ENCODE assay signal across 26 cellular contexts in the genomic region with DNA sequence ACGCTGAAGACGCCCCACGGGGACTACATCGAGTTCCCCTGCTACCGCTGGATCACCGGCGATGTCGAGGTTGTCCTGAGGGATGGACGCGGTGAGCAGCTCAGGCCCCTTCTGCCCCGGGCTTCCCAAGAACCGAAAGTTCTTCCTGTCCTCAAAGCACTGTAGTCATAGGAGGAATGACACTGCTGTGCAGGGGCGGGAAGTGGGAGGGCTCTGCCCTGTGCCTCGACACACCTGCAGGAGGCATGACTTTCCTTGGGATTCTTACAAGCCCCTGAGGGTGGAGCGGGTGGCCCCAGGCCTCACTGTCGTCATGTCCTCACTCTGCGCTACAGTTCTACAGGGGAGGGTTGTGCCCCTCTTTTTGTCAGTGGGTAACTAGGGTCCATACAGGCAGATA. TPM values are rescaled to one million over a fixed set of nuclear protein-coding genes. Genes with fewer than 3 reads are reported as not detected.
DNase-seq lines count a peak whose midpoint lies in the region; ATAC-seq, FAIRE-seq and TF ChIP-seq lines count a peak whose summit lies in the region.
"Had no signal": no experiment of that assay in that cellular context is flagged by ENCODE, and none has a peak within 500 bp of the region (broad histone marks: within the 10 kb centered on the region; RNA-seq: fewer than 3 reads in every experiment).

No MANE protein-coding gene starts in this region.

- CTCF ChIA-PET in H1 (lab: Charles Lee; ENCODE audit: partially characterized antibody), result no interaction called here

- no peak overlapping the region for H4K5ac ChIP-seq in H1 (ENCODE audit: insufficient read length, low read depth, low read length)

- H3K36me3 ChIP-seq in H7 (replicated peaks; ENCODE audit: control insufficient read depth, insufficient read depth, low read length) (no peaks in the 10 kb centered on the region), H1 (ENCODE audit: control insufficient read depth in 2 of 4, insufficient read depth in 4 of 4, low read length in 3 of 4) (no peaks in the 10 kb centered on the region), spleen (peaks cover 0 to 73% (median 14%) of the 10 kb centered on the region in 6 donors), body of pancreas (replicated peaks in 1 of 2; ENCODE audit: insufficient read depth in 1 of 2, low read depth in 2 of 2) (no peaks in the 10 kb centered on the region)
- H3K36me3 ChIP-seq: BE2C had no signal

- no peak overlapping the region for H3K18ac ChIP-seq in H1 (ENCODE audit: extremely low read depth, low read length)

- TF ChIP-seq POLR2A in H1 (IDR thresholded peaks at IDR 0.05; ENCODE audit: control extremely low read depth in 1 of 2, low read depth in 2 of 2, low read length in 2 of 2) (no peak), spleen (IDR thresholded peaks at IDR 0.05) (no peak), body of pancreas (IDR thresholded peaks at IDR 0.05) (no peak)

- no peak overlapping the region for H2BK120ac ChIP-seq in H1 (replicated peaks; ENCODE audit: low read depth, low read length)

- H3K9ac ChIP-seq in H1 (replicated peaks in 1 of 4; ENCODE audit: extremely low read depth in 1 of 4, low read depth in 3 of 4, low read length in 3 of 4), result no peak overlapping the region

- no peak overlapping the region for H3K56ac ChIP-seq in H1 (replicated peaks; ENCODE audit: insufficient read length, low read depth, low read length)

- H2AK5ac ChIP-seq in H1 (ENCODE audit: low read depth, low read length), result no peak overlapping the region

- no peak overlapping the region for H2BK20ac ChIP-seq in H1 (ENCODE audit: low read length)

- DNase-seq in AG20443 (ENCODE audit: low spot score) (peak; percentile 5), H7 (peak; percentile 16), H1 (ENCODE audit: low read depth in 1 of 2, low spot score in 2 of 2) (no peak), spleen (peak; percentile 68), DMS153 treated with DMSO at 0.1 percent for 48 hours (lab: John Stamatoyannopoulos, UW; ENCODE audit: unreplicated experiment) (no peak), cerebellar nuclear complex (lab: John Stamatoyannopoulos, UW) (no peak), body of pancreas (no peak)
- no peak for DNase-seq in stimulated activated naive CD8-positive, alpha-beta T cell treated with anti-CD3 and anti-CD28 coated beads, Interleukin-15, Interleukin-2, amounts not matched to agents 100 U/mL and 50 U/mL, for 24 hours
- DNase-seq: AML-193; BE2C; Calu3; CD4-positive, alpha-beta memory T cell; COR-L47; DMS53; DMS79 treated with DMSO at 0.1 percent for 48 hours; GF-D8; HCEC 1CT had no signal

- H3K79me1 ChIP-seq in H1 (ENCODE audit: low read depth, low read length), result no peaks in the 10 kb centered on the region

- H3K27ac ChIP-seq in H1 (ENCODE audit: low read depth, low read length) (no peak overlapping the region), spleen (peak overlapping the region in 2 of 8 donors; percentile 61 to 67), body of pancreas (no peak overlapping the region)
- H3K27ac ChIP-seq: 22Rv1 had no signal

- no peak for TF ChIP-seq RAD21 in H1 (IDR thresholded peaks at IDR 0.05 in 1 of 2, conservative IDR thresholded peaks at IDR 0.05 in 1 of 2; ENCODE audit: low read depth in 2 of 2, low read length in 2 of 2)

- ATAC-seq in stimulated activated naive CD8-positive, alpha-beta T cell treated with anti-CD3 and anti-CD28 coated beads, Interleukin-15, Interleukin-2, amounts not matched to agents 100 U/mL and 50 U/mL, for 24 hours, result no peak
- no peak for ATAC-seq in body of pancreas
- ATAC-seq: GM23338 had no signal

- H2AFZ ChIP-seq in H1 (ENCODE audit: low read length), result no peak overlapping the region
- H2AFZ ChIP-seq: GM23338 had no signal

- no peak overlapping the region for H3K14ac ChIP-seq in H1 (ENCODE audit: insufficient read length)

- H3K27me3 ChIP-seq in H7 (ENCODE audit: control insufficient read depth, insufficient read depth, low read length) (0 out of 2 replicates have a peak, but pooled peaks cover under 1% of the 10 kb centered on the region), H1 (replicated peaks in 1 of 4; ENCODE audit: control insufficient read depth in 3 of 4, extremely low read depth in 1 of 4, insufficient read depth in 3 of 4, low read length in 3 of 4) (no peaks in the 10 kb centered on the region), spleen (replicated peaks in 1 of 7) (peaks cover 0 to 14% (median 0%) of the 10 kb centered on the region in 7 donors), body of pancreas (no peaks in the 10 kb centered on the region)
- H3K27me3 ChIP-seq: BLaER1 treated with 17β-estradiol and CSF1 and Interleukin-3, amounts not matched to agents 10 nM and 100 nM had no signal

- no peak overlapping the region for H3K4ac ChIP-seq in H1 (replicated peaks; ENCODE audit: insufficient read length, low read depth, low read length)

- no peak overlapping the region for H2BK12ac ChIP-seq in H1 (ENCODE audit: low read depth, low read length)

- 0 out of 2 replicates have a peak overlapping the region, but pooled peaks have one; percentile 7 for H4K8ac ChIP-seq in H1 (ENCODE audit: extremely low read depth, insufficient read depth, low read length)

- POLR2A ChIA-PET in H1 (lab: Charles Lee; ENCODE audit: partially characterized antibody), result no interaction called here

- WGBS in H1 (ENCODE audit: extremely low coverage in 1 of 2, insufficient coverage in 1 of 2, insufficient read length in 1 of 2, insufficient replicate concordance in 2 of 2, low coverage in 1 of 2, low lambda C conversion rate in 2 of 2, missing lambda C conversion rate in 1 of 2), 2 experiments, result 95% methylated on average over 15 of the region's 17 CpGs; no CpG with 5 or more reads in 1 of the 2 experiments
- WGBS in spleen, 5 donors, result 91 to 95% (median 92%) methylated on average over 14 to 17 of the region's 17 CpGs
- 82 to 89% methylated on average over 15 to 17 of the region's 17 CpGs for WGBS in body of pancreas, 2 donors

- H3K4me3 ChIP-seq in H7 (ENCODE audit: insufficient read depth, low read depth, low read length) (no peak overlapping the region), H1 (ENCODE audit: extremely low read depth in 1 of 4, insufficient read depth in 2 of 4, low read depth in 3 of 4, low read length in 4 of 4) (no peak overlapping the region), spleen (no peak overlapping the region), body of pancreas (no peak overlapping the region)
- H3K4me3 ChIP-seq: BLaER1 treated with 17β-estradiol and CSF1 and Interleukin-3, amounts not matched to agents 10 nM and 100 nM; GM23338 had no signal

- TF ChIP-seq EP300 in H1 (IDR thresholded peaks at IDR 0.05; ENCODE audit: borderline replicate concordance in 1 of 2, low read depth in 2 of 2, low read length in 2 of 2), result no peak

- H3K9me3 ChIP-seq in H1 (ENCODE audit: insufficient read depth in 2 of 2, low read depth in 1 of 2, low read length in 1 of 2) (peaks cover 0 to 3% of the 10 kb centered on the region in 2 experiments; a peak in 1 of 4 replicates), spleen (no peaks in the 10 kb centered on the region), body of pancreas (no peaks in the 10 kb centered on the region)
- H3K9me3 ChIP-seq: BE2C had no signal

- H3K4me2 ChIP-seq in H1 (ENCODE audit: insufficient read depth in 1 of 2, low read depth in 2 of 2, low read length in 2 of 2), result no peak overlapping the region
- H3K4me2 ChIP-seq: GM23338 had no signal

- FAIRE-seq in H1 (lab: Jason Lieb, UNC), result no peak
- FAIRE-seq: A204.1, GM12891, GM18507, H54 had no signal

- no peak overlapping the region for H4K91ac ChIP-seq in H1 (replicated peaks; ENCODE audit: insufficient read length, low read length)

- no peak overlapping the region for H2BK15ac ChIP-seq in H1 (ENCODE audit: low read length)

- no peaks in the 10 kb centered on the region for H3K23me2 ChIP-seq in H1 (ENCODE audit: low read depth, low read length)

- intact Hi-C loops in spleen (cut with DNase I; ENCODE audit: low total_unique reads), result no loop called here
- intact Hi-C loops in body of pancreas (cut with DNase I), result no loop called here

- no peak for TF ChIP-seq CTCF in H1 (IDR thresholded peaks at IDR 0.05; ENCODE audit: control extremely low read depth in 1 of 3, insufficient read depth in 1 of 3, low read depth in 1 of 3, low read length in 3 of 3)
- no peak for TF ChIP-seq CTCF in spleen (IDR thresholded peaks at IDR 0.05 in 8 of 11, conservative IDR thresholded peaks at IDR 0.05 in 3 of 11)
- TF ChIP-seq CTCF in body of pancreas (IDR thresholded peaks at IDR 0.05), result no peak

- H2BK5ac ChIP-seq in H1 (ENCODE audit: low read depth, low read length), result no peak overlapping the region

- no peak overlapping the region for H3K23ac ChIP-seq in H1 (ENCODE audit: insufficient read length)

- no peaks in the 10 kb centered on the region for H4K20me1 ChIP-seq in H1 (replicated peaks in 1 of 2; ENCODE audit: control insufficient read depth in 1 of 2, insufficient read depth in 2 of 2, low read length in 2 of 2)

- no peaks in the 10 kb centered on the region for H3K79me2 ChIP-seq in H1 (ENCODE audit: control insufficient read depth in 1 of 2, insufficient read depth in 2 of 2, low read length in 2 of 2)

- no peaks in the 10 kb centered on the region for H3K4me1 ChIP-seq in H1 (replicated peaks in 1 of 4; ENCODE audit: control insufficient read depth in 3 of 4, insufficient read depth in 4 of 4, low read length in 3 of 4)
- peaks cover 0 to 82% (median 45%) of the 10 kb centered on the region in 6 donors for H3K4me1 ChIP-seq in spleen
- H3K4me1 ChIP-seq in body of pancreas, result no peaks in the 10 kb centered on the region
- H3K4me1 ChIP-seq: BE2C had no signal

TF ChIP-seq in H1, 55 proteins besides CTCF, POLR2A, EP300 and RAD21 (continues in another document):
- TF ChIP-seq NANOG (IDR thresholded peaks at IDR 0.05; ENCODE audit: insufficient read depth, low read depth, low read length, poor library complexity, severe bottlenecking), result no peak

RNA-seq across cellular contexts. Expression of a gene that starts 8.6 kb away (rescaled TPM):
- 0.10 and 1.1 TPM in 2 replicates for total RNA-seq in H7 (2014; rRNA removed; shearing (Covaris generic))
- 1.2 and 1.6 TPM in 2 replicates for total RNA-seq in H1 (2021; fragmentation: NEBNext Ultra II Directional; extraction: Animal tissue kit (Norgen Biotek cat#: 25700))
- 3.8 and 7.7 TPM in 2 replicates for polyA plus RNA-seq in H1 (2011; rRNA removed)
- polyA plus RNA-seq in H1 (2011; cell fraction: cytosol; rRNA removed), result 4.7 TPM
- 21.0 TPM for polyA plus RNA-seq in H1 (2011; cell fraction: nucleus; rRNA removed)
- 2.4 to 5.1 TPM (median 3.2 TPM) in 4 replicates for polyA plus RNA-seq in H1 (2012, experiment 1 of 2)
- polyA plus RNA-seq in H1 (2012, experiment 2 of 2), result 1.1 TPM
- 2.0 TPM for polyA plus RNA-seq in H1 (2013, experiment 1 of 2)
- polyA plus RNA-seq in H1 (2013, experiment 2 of 2), result 2.0 TPM
- 2.5 and 3.4 TPM in 2 replicates for polyA minus RNA-seq in H1 (2011; rRNA and poly(A)+ RNA removed)
- 2.1 TPM for polyA minus RNA-seq in H1 (2011; cell fraction: cytosol; rRNA and poly(A)+ RNA removed)
- 6.6 TPM for polyA minus RNA-seq in H1 (2011; cell fraction: nucleus; rRNA and poly(A)+ RNA removed)
- total RNA-seq in spleen, result 100 to 1,000 TPM in 6 of 7 donors, 10 to 100 TPM in 1; 87.2 to 357 (median 168) TPM
- 100 to 1,000 TPM in 2 of 3 donors, 10 to 100 TPM in 1; 69.3 to 184 (median 119) TPM for polyA plus RNA-seq in spleen
- total RNA-seq in body of pancreas, result 10 to 100 TPM; 42.5 to 63.0 TPM
- total RNA-seq: G401 had no signal
- polyA plus RNA-seq: AG04450 had no signal

Comparison
In these comparisons a context has a peak if more than half of its experiments do, and no peak if none do; other contexts are left out.
1. DNase-seq: peak in AG20443 (single experiment), H7 (single experiment) and spleen (single experiment); none in H1 (0 of 2), DMS153 treated with DMSO at 0.1 percent for 48 hours (single experiment), stimulated activated naive CD8-positive, alpha-beta T cell treated with anti-CD3 and anti-CD28 coated beads, Interleukin-15, Interleukin-2, amounts not matched to agents 100 U/mL and 50 U/mL, for 24 hours (single experiment), cerebellar nuclear complex (0 of 2) and body of pancreas (0 of 4).
2. RNA of a gene that starts 8.6 kb away (total RNA-seq): 87.2 to 357 TPM in spleen and 42.5 to 63.0 TPM in body of pancreas; 1.2 to 1.6 TPM in H1 and 0.10 to 1.1 TPM in H7; every median in the first group is over 10 times any median in the second.